Comparison of ENCODE assay signal across 24 cellular contexts in the genomic region with DNA sequence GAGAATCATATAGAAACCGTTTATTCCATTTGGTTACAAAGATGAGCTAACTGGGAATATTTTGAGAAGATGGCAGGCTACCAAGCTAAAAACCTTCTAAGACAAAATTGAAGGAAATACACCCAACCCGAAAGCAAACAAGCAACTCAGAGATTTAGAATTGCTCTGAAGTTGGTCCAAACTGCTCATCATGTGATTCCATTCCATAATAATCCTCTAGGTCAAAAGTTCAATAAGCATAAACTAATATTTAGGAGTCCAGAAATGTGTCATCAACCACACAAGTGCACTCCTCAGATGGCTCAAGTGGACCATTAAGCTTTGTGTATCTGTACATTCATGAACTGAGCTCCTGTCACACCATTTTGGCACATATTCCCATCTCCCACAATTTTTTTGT. TPM values are rescaled to one million over a fixed set of nuclear protein-coding genes. Genes with fewer than 3 reads are reported as not detected.
DNase-seq lines count a peak whose midpoint lies in the region; TF ChIP-seq lines count a peak whose summit lies in the region.
"Had no signal": no experiment of that assay in that cellular context is flagged by ENCODE, and none has a peak within 500 bp of the region (broad histone marks: within the 10 kb centered on the region; RNA-seq: fewer than 3 reads in every experiment).

No MANE protein-coding gene starts in this region.

- H3K4me3 ChIP-seq in brain microvascular endothelial cell (ENCODE audit: low read depth, low read length) = no peak overlapping the region
- H3K4me3 ChIP-seq: coronary artery, K562, PC-9 had no signal

- TF ChIP-seq CTCF in brain microvascular endothelial cell (IDR thresholded peaks at IDR 0.05; ENCODE audit: low read depth, low read length, missing control alignments) (no peak), GM20000 (IDR thresholded peaks at IDR 0.05; ENCODE audit: extremely low read depth, missing control alignments) (no peak)

- no peak overlapping the region for H3K27ac ChIP-seq in brain microvascular endothelial cell
- H3K27ac ChIP-seq: coronary artery, PC-9 had no signal

- DNase-seq in DMS79 treated with DMSO at 0.1 percent for 48 hours (lab: John Stamatoyannopoulos, UW) (peak; percentile 38), HCEC 1CT (peak; percentile 97), brain microvascular endothelial cell (peak; percentile 23), myocyte (ENCODE audit: low read depth) (peak; percentile 53), NCI-H1694 treated with DMSO at 0.1 percent for 48 hours (lab: John Stamatoyannopoulos, UW) (no peak), NCI-H69 (lab: John Stamatoyannopoulos, UW) (no peak), ureter (ENCODE audit: low spot score) (no peak), GM20000 (ENCODE audit: low spot score) (no peak)
- DNase-seq: activated B cell treated with CpG ODN at 0.5 μM for 24 hours; activated naive CD4-positive, alpha-beta T cell treated with anti-CD3 and anti-CD28 coated beads, Interleukin-2, amount 10 ng/mL, durations not matched to agents 7 days and 5 days; activated T-cell treated with anti-CD3 and anti-CD28 coated beads, Interleukin-2, amount 50 U/mL, for 4 hours; BE2C; foreskin melanocyte; GDM1; kidney; NCI-H1105; NCI-H82; PC-9; SK-N-SH; stimulated activated CD4-positive, alpha-beta T cell treated with anti-CD3 and anti-CD28 coated beads, Interleukin-2, amount 100 ng/mL, for 24 hours; stimulated activated naive CD8-positive, alpha-beta T cell treated with anti-CD3 and anti-CD28 coated beads, Interleukin-15, amount 100 ng/mL, for 72 hours; trophoblast cell had no signal

- H3K27me3 ChIP-seq in brain microvascular endothelial cell (replicated peaks) = no peaks in the 10 kb centered on the region
- H3K27me3 ChIP-seq: BE2C had no signal

- no peaks in the 10 kb centered on the region for H3K36me3 ChIP-seq in brain microvascular endothelial cell (replicated peaks)
- H3K36me3 ChIP-seq: BE2C had no signal

- in situ Hi-C loops in brain microvascular endothelial cell (cut with HindIII; ENCODE audit: low pct_ligation_motif_present, low sequenced_read_pairs) = no loop called here

RNA-seq across cellular contexts. Expression of a gene that starts 28.7 kb away (rescaled TPM):
- total RNA-seq in myocyte = 2.3 and 7.9 TPM in 2 replicates
- polyA plus RNA-seq in myocyte (2012) = 15.7 TPM
- 3.3 TPM for total RNA-seq in ureter
- total RNA-seq: activated B cell treated with CpG ODN at 0.5 μM for 24 hours had no signal

Comparison
In these comparisons a context has a peak if more than half of its experiments do, and no peak if none do; other contexts are left out.
1. DNase-seq: peak in DMS79 treated with DMSO at 0.1 percent for 48 hours (single experiment), HCEC 1CT (single experiment), brain microvascular endothelial cell (single experiment) and myocyte (single experiment); none in NCI-H1694 treated with DMSO at 0.1 percent for 48 hours (single experiment), NCI-H69 (single experiment), ureter (single experiment) and GM20000 (single experiment).